9 cellular contexts compared by ENCODE assay signal in the genomic region with DNA sequence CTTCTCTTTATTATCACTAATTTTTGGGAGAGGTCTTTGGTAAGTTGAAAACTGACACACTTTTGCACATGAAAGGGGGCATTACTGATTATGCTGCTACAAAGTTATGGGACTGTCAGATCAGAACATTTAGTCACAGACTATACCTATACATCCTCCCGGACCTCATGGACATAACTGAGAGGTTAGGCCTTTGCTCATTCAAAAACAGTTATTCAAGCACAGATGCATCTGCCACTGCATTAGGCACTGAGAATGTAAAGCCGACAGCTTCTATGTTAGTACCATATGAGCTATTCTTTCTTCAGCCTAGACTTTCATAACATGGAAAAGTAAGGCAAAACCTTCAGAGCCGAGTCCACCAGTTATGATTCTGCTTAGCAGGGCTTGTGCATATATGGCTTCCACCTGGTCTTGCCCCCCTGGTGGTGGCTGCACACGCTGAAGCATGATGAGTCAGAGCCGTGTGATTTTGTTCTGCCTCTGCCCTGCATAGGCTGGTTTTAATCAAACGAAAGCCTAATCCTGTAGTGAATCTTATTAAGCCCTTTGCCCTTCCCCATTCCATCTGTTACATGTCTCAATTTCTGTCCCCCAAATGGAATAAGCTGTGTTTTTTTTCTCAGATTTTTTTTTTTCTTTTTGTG. TPM values are rescaled to one million over a fixed set of nuclear protein-coding genes. Genes with fewer than 3 reads are reported as not detected.
DNase-seq lines count a peak whose midpoint lies in the region; ATAC-seq and TF ChIP-seq lines count a peak whose summit lies in the region.
"Had no signal": no experiment of that assay in that cellular context is flagged by ENCODE, and none has a peak within 500 bp of the region (broad histone marks: within the 10 kb centered on the region; RNA-seq: fewer than 3 reads in every experiment).

No MANE protein-coding gene starts in this region.

- CTCF ChIA-PET in PC-3 (lab: Charles Lee), result interaction anchor here (0.6 kb wide), 2 partner anchors 151 to 259 kb away, joined by 3 to 8 read pairs; no protein-coding TSS in a partner anchor
- CTCF ChIA-PET in naive thymus-derived CD4-positive, alpha-beta T cell (lab: Charles Lee), result no interaction called here

- H2AFZ ChIP-seq in PC-3 (ENCODE audit: low read length), result peak overlapping the region; percentile 45; the same call in 1 of the 2 replicates

- no peaks in the 10 kb centered on the region for H3K36me3 ChIP-seq in PC-3 (ENCODE audit: low read depth, low read length)
- no peaks in the 10 kb centered on the region for H3K36me3 ChIP-seq in naive thymus-derived CD4-positive, alpha-beta T cell (ENCODE audit: control insufficient read depth in 2 of 3, insufficient read depth in 3 of 3, low read length in 3 of 3)

- no peak overlapping the region for H3K27ac Mint-ChIP-seq in naive thymus-derived CD4-positive, alpha-beta T cell
- no peak overlapping the region for H3K27ac Mint-ChIP-seq in CD14-positive monocyte

- POLR2A ChIA-PET in PC-3 (lab: Charles Lee; ENCODE audit: unreplicated experiment), result no interaction called here
- POLR2A ChIA-PET in naive thymus-derived CD4-positive, alpha-beta T cell (lab: Charles Lee), result interaction anchor here (0.6 kb wide), 1 partner anchor 126 kb away, joined by 4 read pairs; no protein-coding TSS in a partner anchor

- no peaks in the 10 kb centered on the region for H3K9me3 Mint-ChIP-seq in naive thymus-derived CD4-positive, alpha-beta T cell
- H3K9me3 Mint-ChIP-seq in CD14-positive monocyte, result no peaks in the 10 kb centered on the region

- no peak overlapping the region for H3K4me3 Mint-ChIP-seq in naive thymus-derived CD4-positive, alpha-beta T cell
- H3K4me3 Mint-ChIP-seq in CD14-positive monocyte, result no peak overlapping the region

- peaks cover 25% of the 10 kb centered on the region for H3K4me1 ChIP-seq in PC-3 (ENCODE audit: insufficient read depth, low read length)
- no peaks in the 10 kb centered on the region for H3K4me1 ChIP-seq in naive thymus-derived CD4-positive, alpha-beta T cell (ENCODE audit: control insufficient read depth in 2 of 2, insufficient read depth in 2 of 2, low read length in 2 of 2)

- H3K27me3 Mint-ChIP-seq in naive thymus-derived CD4-positive, alpha-beta T cell, result no peaks in the 10 kb centered on the region
- peaks cover 0 to 8% (median 2%) of the 10 kb centered on the region in 3 donors for H3K27me3 Mint-ChIP-seq in CD14-positive monocyte (ENCODE audit: low read depth in 3 of 3)

- no peak overlapping the region for H3K27ac ChIP-seq in PC-3 (ENCODE audit: low read length)
- no peak overlapping the region for H3K27ac ChIP-seq in naive thymus-derived CD4-positive, alpha-beta T cell (ENCODE audit: low read depth, low read length)

- H3F3A ChIP-seq in PC-3 (ENCODE audit: low read length, unreplicated experiment), result no peaks in the 10 kb centered on the region

- H3K4me3 ChIP-seq in HFF-Myc (replicated peaks; ENCODE audit: low read depth, low read length) (no peak overlapping the region), PC-3 (ENCODE audit: low read length) (no peak overlapping the region), epithelial cell of esophagus (ENCODE audit: low read length) (no peak overlapping the region)
- H3K4me3 ChIP-seq in naive thymus-derived CD4-positive, alpha-beta T cell (ENCODE audit: low read length), result no peak overlapping the region

- no peaks in the 10 kb centered on the region for H3K9me3 ChIP-seq in PC-3 (ENCODE audit: low read length)
- no peaks in the 10 kb centered on the region for H3K9me3 ChIP-seq in naive thymus-derived CD4-positive, alpha-beta T cell (ENCODE audit: control insufficient read depth in 2 of 3, low read length in 3 of 3)

- H3K27me3 ChIP-seq in PC-3 (ENCODE audit: low read length), result no peaks in the 10 kb centered on the region
- no peaks in the 10 kb centered on the region for H3K27me3 ChIP-seq in naive thymus-derived CD4-positive, alpha-beta T cell (ENCODE audit: control insufficient read depth in 2 of 2, insufficient read depth in 2 of 2, low read length in 2 of 2)

- ATAC-seq in PC-3 (peak; percentile 89), HG03135 (IDR thresholded peaks at IDR 0.05; ENCODE audit: unreplicated experiment) (no peak)
- peak; percentile 66 for ATAC-seq in naive thymus-derived CD4-positive, alpha-beta T cell

- no TSS peak for BruUV-seq in PC-3 (replicated peaks; lab: Mats Ljungman, UMichigan)

- H3K36me3 Mint-ChIP-seq in naive thymus-derived CD4-positive, alpha-beta T cell, result no peaks in the 10 kb centered on the region
- H3K36me3 Mint-ChIP-seq in CD14-positive monocyte, result no peaks in the 10 kb centered on the region

- no peaks in the 10 kb centered on the region for H3K79me2 ChIP-seq in PC-3 (ENCODE audit: low read length)

- no peak overlapping the region for H3K9ac ChIP-seq in PC-3 (ENCODE audit: low read length)

- H3K4me2 ChIP-seq in PC-3 (ENCODE audit: low read length), result peak overlapping the region; percentile 25

- H3K4me1 Mint-ChIP-seq in naive thymus-derived CD4-positive, alpha-beta T cell, result no peaks in the 10 kb centered on the region
- H3K4me1 Mint-ChIP-seq in CD14-positive monocyte, result peaks cover 2% of the 10 kb centered on the region

- H3K9me2 ChIP-seq in PC-3 (replicated peaks; ENCODE audit: low read length), result no peaks in the 10 kb centered on the region

- DNase-seq in COLO829 (ENCODE audit: low spot score), result peak; percentile 60
- DNase-seq in HFF-Myc (ENCODE audit: extremely low read depth, low read depth), result peak; percentile 87
- DNase-seq in PC-3, result peak; percentile 73
- peak; percentile 68 for DNase-seq in epithelial cell of esophagus (ENCODE audit: low read depth)
- no peak for DNase-seq in naive thymus-derived CD4-positive, alpha-beta T cell
- no peak for DNase-seq in CD1c-positive myeloid dendritic cell (ENCODE audit: extremely low spot score)
- no peak for DNase-seq in CD14-positive monocyte (ENCODE audit: low spot score)

- TF ChIP-seq CTCF in HFF-Myc (IDR thresholded peaks at IDR 0.05; ENCODE audit: low read depth, low read length, missing control alignments) (peak; percentile 65), PC-3 (conservative IDR thresholded peaks at IDR 0.05; ENCODE audit: low read depth, low read length) (peak; percentile 61), epithelial cell of esophagus (IDR thresholded peaks at IDR 0.05; ENCODE audit: insufficient read depth, low read depth, low read length, missing control alignments) (peak; percentile 59), CD14-positive monocyte (IDR thresholded peaks at IDR 0.05) (no peak)

- intact Hi-C loops in PC-3 (cut with micrococcal nuclease) (no loop called here), CD14-positive monocyte (cut with micrococcal nuclease) (no loop called here)
- intact Hi-C loops in naive thymus-derived CD4-positive, alpha-beta T cell (cut with micrococcal nuclease), result no loop called here

- no peaks in the 10 kb centered on the region for H4K20me1 ChIP-seq in PC-3 (ENCODE audit: low read length)

RNA-seq across cellular contexts. Expression of gene RNU6-8, which starts 21.8 kb away (rescaled TPM):
- total RNA-seq in PC-3 (2014; rRNA removed), result not detected in 2 replicates
- not detected for total RNA-seq in naive thymus-derived CD4-positive, alpha-beta T cell
- polyA plus RNA-seq in naive thymus-derived CD4-positive, alpha-beta T cell, result not detected
- not detected for polyA plus RNA-seq in CD14-positive monocyte
- polyA plus RNA-seq: thymus had no signal

RNA-seq across cellular contexts. Expression of gene RNU6-7, which starts 23.0 kb away (rescaled TPM):
- total RNA-seq in PC-3 (2014; rRNA removed), result not detected in 2 replicates
- total RNA-seq in naive thymus-derived CD4-positive, alpha-beta T cell, result not detected
- not detected for polyA plus RNA-seq in naive thymus-derived CD4-positive, alpha-beta T cell
- not detected for polyA plus RNA-seq in CD14-positive monocyte
- polyA plus RNA-seq: thymus had no signal

Comparison
In these comparisons a context has a peak if more than half of its experiments do, and no peak if none do; other contexts are left out.
1. DNase-seq: peak in COLO829 (single experiment), HFF-Myc (single experiment), PC-3 (single experiment) and epithelial cell of esophagus (single experiment); none in naive thymus-derived CD4-positive, alpha-beta T cell (0 of 9), CD1c-positive myeloid dendritic cell (single experiment) and CD14-positive monocyte (single experiment).